In genomic region chr11:73875380-73875779, GRCh38 we compare ENCODE assay signal across 8 cellular contexts. TPM values are rescaled to one million over a fixed set of nuclear protein-coding genes. Genes with fewer than 3 reads are reported as not detected.
DNase-seq lines count a peak whose midpoint lies in the region; ATAC-seq and TF ChIP-seq lines count a peak whose summit lies in the region.

No MANE protein-coding gene starts in this region.

- TF ChIP-seq CTCF in MCF 10A (IDR thresholded peaks at IDR 0.05; ENCODE audit: unreplicated experiment): no peak

- CTCF ChIA-PET in MCF 10A (lab: Yijun Ruan, JAX): no interaction called here

- H3K4me2 ChIP-seq in BLaER1: peak overlapping the region; percentile 88

- no TSS peak for BruUV-seq in MCF 10A (replicated peaks; lab: Mats Ljungman, UMichigan)

- peaks cover 26% of the 10 kb centered on the region for H3K4me1 ChIP-seq in BLaER1
- peaks cover 13 to 18% of the 10 kb centered on the region in 2 donors for H3K4me1 ChIP-seq in mucosa of rectum (ENCODE audit: control insufficient read depth in 2 of 2, insufficient read depth in 2 of 2, low read length in 2 of 2)

- H3K9me3 ChIP-seq in BLaER1: no peaks in the 10 kb centered on the region
- no peaks in the 10 kb centered on the region for H3K9me3 ChIP-seq in mucosa of rectum (ENCODE audit: control insufficient read depth in 2 of 2, low read length in 2 of 2)

- H3K27me3 Mint-ChIP-seq in IgD-negative memory B cell (no peaks in the 10 kb centered on the region), MCF 10A (ENCODE audit: insufficient read depth, unreplicated experiment) (no peaks in the 10 kb centered on the region)

- H3K4me1 Mint-ChIP-seq in IgD-negative memory B cell (peaks cover 19 to 23% (median 21%) of the 10 kb centered on the region in 3 donors), MCF 10A (ENCODE audit: insufficient read depth, unreplicated experiment) (peaks cover 12% of the 10 kb centered on the region)

- H3K27ac Mint-ChIP-seq in IgD-negative memory B cell (peak overlapping the region in 2 of 3 donors; percentile 61 to 97), MCF 10A (ENCODE audit: low read depth, unreplicated experiment) (peak overlapping the region; percentile 92)

- peak overlapping the region; percentile 89 for H3K9ac ChIP-seq in BLaER1
- H3K9ac ChIP-seq in mucosa of rectum (ENCODE audit: low read depth in 1 of 2, low read length in 2 of 2): peak overlapping the region in 1 of 2 donors; percentile 88

- peaks cover 5% of the 10 kb centered on the region for H3K36me3 Mint-ChIP-seq in IgD-negative memory B cell
- peaks cover 51% of the 10 kb centered on the region for H3K36me3 Mint-ChIP-seq in MCF 10A (ENCODE audit: insufficient read depth, unreplicated experiment)

- peaks cover 21% of the 10 kb centered on the region; the same call in 1 of the 2 replicates for H4K20me1 ChIP-seq in BLaER1

- H3K4me3 ChIP-seq in BLaER1 (peak overlapping the region; percentile 76), mucosa of rectum (ENCODE audit: low read length in 2 of 2) (peak overlapping the region; percentile 99 to 100)

- intact Hi-C loops in MCF 10A (cut with micrococcal nuclease): loop anchor here (1.0 kb wide), 1 partner anchor 114 kb away; the partner anchor contains the start of gene RAB6A

- H3K9me3 Mint-ChIP-seq in IgD-negative memory B cell (no peaks in the 10 kb centered on the region), MCF 10A (ENCODE audit: unreplicated experiment) (no peaks in the 10 kb centered on the region)

- H3K4me3 Mint-ChIP-seq in IgD-negative memory B cell: peak overlapping the region; percentile 94 to 100 (median 97)
- H3K4me3 Mint-ChIP-seq in MCF 10A (ENCODE audit: unreplicated experiment): peak overlapping the region; percentile 94

- peaks cover 61% of the 10 kb centered on the region for H3K36me3 ChIP-seq in BLaER1
- H3K36me3 ChIP-seq in mucosa of rectum (ENCODE audit: control insufficient read depth in 2 of 2, insufficient read depth in 2 of 2, low read length in 2 of 2): peaks cover 14% of the 10 kb centered on the region in 2 donors

- ATAC-seq in HG03135 (IDR thresholded peaks at IDR 0.05; ENCODE audit: unreplicated experiment) (no peak), HG02973 (IDR thresholded peaks at IDR 0.05; ENCODE audit: unreplicated experiment) (no peak)

- DNase-seq in MCF 10A (ENCODE audit: unreplicated experiment): no peak
- no peak for DNase-seq in COLO668 (lab: John Stamatoyannopoulos, UW; ENCODE audit: unreplicated experiment)
- DNase-seq in SW 1271 (lab: John Stamatoyannopoulos, UW): no peak

- H3K27ac ChIP-seq in BLaER1: peak overlapping the region; percentile 91; the same call in 1 of the 2 replicates
- no peak overlapping the region for H3K27ac ChIP-seq in mucosa of rectum (ENCODE audit: low read depth in 2 of 2, low read length in 2 of 2)

- H3K27me3 ChIP-seq in BLaER1 (no peaks in the 10 kb centered on the region), mucosa of rectum (ENCODE audit: control insufficient read depth in 2 of 2, insufficient read depth in 2 of 2, low read length in 2 of 2) (no peaks in the 10 kb centered on the region)

- POLR2A ChIA-PET in MCF 10A (lab: Yijun Ruan, JAX): interaction anchor here (0.9 to 5.7 kb wide), 4 partner anchors 9 to 114 kb away, joined by 3 to 37 read pairs (median 12); partner anchors contain the start of genes MRPL48 and RAB6A

RNA-seq across cellular contexts. Expression of gene COA4, which starts 1.3 kb away (rescaled TPM):
- polyA plus RNA-seq in IgD-negative memory B cell: 66.9 TPM
- 87.1 and 103 TPM in 2 replicates for total RNA-seq in MCF 10A (2022)

RNA-seq across cellular contexts. Expression of gene PAAF1, which starts 1.4 kb away (rescaled TPM):
- polyA plus RNA-seq in IgD-negative memory B cell: 16.8 TPM
- total RNA-seq in MCF 10A (2022): 21.6 and 26.4 TPM in 2 replicates
